In the genomic region with DNA sequence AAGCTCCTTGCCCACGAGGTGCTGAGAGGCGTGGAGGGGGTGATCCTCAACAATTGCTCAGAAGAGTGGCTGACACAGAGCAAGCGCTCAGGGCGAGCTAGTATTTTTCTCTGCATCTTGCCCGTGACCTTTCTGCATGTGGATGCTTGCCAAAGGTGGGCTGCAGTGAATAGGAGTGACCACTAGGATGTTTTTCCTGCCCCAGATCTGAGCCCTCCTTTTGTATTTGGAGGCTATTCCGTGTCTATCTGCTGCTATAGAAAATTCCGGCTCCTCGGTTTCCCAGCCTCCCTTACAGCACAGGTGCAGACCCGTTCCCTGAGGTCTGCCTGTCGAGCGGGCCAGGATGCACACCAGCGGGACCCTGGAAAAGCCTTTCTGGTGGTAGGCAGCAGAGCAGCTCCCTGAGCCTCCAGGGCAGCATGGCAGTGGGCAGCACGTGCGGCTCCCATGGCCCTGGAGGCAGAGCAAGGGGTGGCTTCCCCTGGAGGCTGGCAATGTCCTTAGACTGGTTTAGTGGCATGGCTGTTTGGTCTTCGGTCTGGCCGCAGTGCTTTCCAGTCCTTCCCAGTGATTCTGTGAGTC, we compare ENCODE assay signal across 1 cellular context.
TF ChIP-seq lines count a peak whose summit lies in the region.

No MANE protein-coding gene starts in this region.

TF ChIP-seq in HCT116, 20 proteins besides CTCF, POLR2A, EP300 and RAD21 (continued from another document):
- TF ChIP-seq, protein P1, sequence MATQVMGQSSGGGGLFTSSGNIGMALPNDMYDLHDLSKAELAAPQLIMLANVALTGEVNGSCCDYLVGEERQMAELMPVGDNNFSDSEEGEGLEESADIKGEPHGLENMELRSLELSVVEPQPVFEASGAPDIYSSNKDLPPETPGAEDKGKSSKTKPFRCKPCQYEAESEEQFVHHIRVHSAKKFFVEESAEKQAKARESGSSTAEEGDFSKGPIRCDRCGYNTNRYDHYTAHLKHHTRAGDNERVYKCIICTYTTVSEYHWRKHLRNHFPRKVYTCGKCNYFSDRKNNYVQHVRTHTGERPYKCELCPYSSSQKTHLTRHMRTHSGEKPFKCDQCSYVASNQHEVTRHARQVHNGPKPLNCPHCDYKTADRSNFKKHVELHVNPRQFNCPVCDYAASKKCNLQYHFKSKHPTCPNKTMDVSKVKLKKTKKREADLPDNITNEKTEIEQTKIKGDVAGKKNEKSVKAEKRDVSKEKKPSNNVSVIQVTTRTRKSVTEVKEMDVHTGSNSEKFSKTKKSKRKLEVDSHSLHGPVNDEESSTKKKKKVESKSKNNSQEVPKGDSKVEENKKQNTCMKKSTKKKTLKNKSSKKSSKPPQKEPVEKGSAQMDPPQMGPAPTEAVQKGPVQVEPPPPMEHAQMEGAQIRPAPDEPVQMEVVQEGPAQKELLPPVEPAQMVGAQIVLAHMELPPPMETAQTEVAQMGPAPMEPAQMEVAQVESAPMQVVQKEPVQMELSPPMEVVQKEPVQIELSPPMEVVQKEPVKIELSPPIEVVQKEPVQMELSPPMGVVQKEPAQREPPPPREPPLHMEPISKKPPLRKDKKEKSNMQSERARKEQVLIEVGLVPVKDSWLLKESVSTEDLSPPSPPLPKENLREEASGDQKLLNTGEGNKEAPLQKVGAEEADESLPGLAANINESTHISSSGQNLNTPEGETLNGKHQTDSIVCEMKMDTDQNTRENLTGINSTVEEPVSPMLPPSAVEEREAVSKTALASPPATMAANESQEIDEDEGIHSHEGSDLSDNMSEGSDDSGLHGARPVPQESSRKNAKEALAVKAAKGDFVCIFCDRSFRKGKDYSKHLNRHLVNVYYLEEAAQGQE (IDR thresholded peaks at IDR 0.05; ENCODE audit: low read depth) = no peak
TF ChIP-seq in HCT116: peak in this region for 0.
